1 cellular context compared by ENCODE assay signal in the genomic region with DNA sequence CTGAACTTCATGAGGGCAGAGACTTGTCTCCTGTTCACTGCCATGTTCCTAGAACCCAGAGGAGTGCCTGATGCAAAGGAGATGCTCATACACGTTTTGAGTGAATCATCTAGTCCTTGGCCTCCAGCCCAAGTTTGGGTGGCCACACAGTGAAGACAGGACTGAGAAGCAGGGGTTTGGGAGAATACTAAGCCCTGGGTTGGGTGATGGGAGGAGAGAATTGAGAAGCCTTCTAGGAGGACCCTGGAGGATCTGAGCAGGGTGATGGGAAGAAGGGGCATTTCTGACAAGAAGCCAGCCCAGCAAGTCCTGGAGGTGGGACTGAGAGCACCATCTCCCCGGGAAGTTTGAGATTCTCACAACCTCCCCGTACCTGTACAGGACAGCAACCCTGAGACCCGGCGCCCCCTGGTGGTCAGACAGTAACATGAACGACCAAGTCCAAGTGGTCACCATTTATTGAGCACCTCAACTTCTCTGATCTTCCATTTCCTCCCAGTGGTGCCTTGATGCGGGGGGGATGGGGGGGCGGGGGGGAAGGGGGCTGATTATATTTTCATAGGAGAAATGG.
TF ChIP-seq lines count a peak whose summit lies in the region.

No MANE protein-coding gene starts in this region.

TF ChIP-seq in GM12878, 131 proteins besides CTCF, POLR2A, EP300 and RAD21:
- TF ChIP-seq YY1 (IDR thresholded peaks at IDR 0.05; ENCODE audit: low read depth, low read length), result peak; percentile 36; the same call in 1 of the 2 replicates
- TF ChIP-seq CHD1 (IDR thresholded peaks at IDR 0.05; ENCODE audit: low read depth, low read length), result no peak
- no peak for TF ChIP-seq POLR2AphosphoS5 (IDR thresholded peaks at IDR 0.05; ENCODE audit: low read length)
- peak; percentile 22; the same call in 1 of the 2 replicates for TF ChIP-seq SMC3 (IDR thresholded peaks at IDR 0.05; ENCODE audit: borderline replicate concordance, low read length)
